1 cellular context compared by ENCODE assay signal in the genomic region with DNA sequence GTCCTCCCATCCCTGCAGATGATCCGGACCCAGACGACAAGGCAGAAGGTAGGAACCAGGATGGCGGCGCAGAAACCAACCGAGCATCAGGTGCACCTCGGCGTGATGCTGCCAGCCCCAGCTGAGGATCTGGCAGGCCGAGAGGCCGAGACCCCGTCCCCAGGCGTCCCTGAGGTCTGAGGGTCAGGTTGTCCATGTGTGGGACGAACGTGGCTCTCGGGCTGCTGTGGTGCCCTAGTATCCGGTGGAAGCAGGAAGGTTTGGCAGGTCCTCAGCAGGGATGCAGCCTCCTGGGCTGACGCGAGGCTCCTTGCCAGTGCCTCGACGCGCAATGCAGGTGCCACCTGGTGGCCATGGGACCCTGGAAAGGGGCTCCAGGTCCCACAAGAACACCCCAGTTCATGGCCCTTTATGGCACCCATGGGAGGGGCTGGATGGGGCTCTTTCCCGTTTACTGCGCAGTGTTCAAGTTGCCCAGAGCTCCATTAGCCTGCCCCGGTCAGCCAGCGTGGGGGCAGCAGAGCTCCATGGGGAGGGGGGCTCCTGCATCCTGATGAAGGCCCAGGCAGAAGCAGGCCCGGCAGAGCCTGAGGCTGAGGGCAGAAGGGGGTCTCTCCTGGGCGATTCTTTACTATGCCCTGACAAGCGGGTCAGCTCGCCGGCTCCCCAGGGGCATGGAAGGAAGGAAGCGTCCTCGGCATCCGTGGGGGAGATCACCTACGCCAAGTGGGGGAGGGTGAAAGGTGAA.
TF ChIP-seq lines count a peak whose summit lies in the region.

No MANE protein-coding gene starts in this region.

TF ChIP-seq in SK-N-SH, 30 proteins besides CTCF, POLR2A, EP300 and RAD21 (continued from another document):
- TF ChIP-seq, protein P1, sequence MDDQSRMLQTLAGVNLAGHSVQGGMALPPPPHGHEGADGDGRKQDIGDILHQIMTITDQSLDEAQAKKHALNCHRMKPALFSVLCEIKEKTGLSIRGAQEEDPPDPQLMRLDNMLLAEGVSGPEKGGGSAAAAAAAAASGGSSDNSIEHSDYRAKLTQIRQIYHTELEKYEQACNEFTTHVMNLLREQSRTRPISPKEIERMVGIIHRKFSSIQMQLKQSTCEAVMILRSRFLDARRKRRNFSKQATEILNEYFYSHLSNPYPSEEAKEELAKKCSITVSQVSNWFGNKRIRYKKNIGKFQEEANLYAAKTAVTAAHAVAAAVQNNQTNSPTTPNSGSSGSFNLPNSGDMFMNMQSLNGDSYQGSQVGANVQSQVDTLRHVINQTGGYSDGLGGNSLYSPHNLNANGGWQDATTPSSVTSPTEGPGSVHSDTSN (IDR thresholded peaks at IDR 0.05), result no peak
- TF ChIP-seq GATA2 (CRISPR knock-in tag; IDR thresholded peaks at IDR 0.05) (no peak), JUND (IDR thresholded peaks at IDR 0.05) (no peak), NFIC (IDR thresholded peaks at IDR 0.05; ENCODE audit: borderline replicate concordance) (no peak), RCOR1 (IDR thresholded peaks at IDR 0.05; ENCODE audit: low read length) (no peak), RXRA (IDR thresholded peaks at IDR 0.05; ENCODE audit: borderline replicate concordance, low read depth) (no peak)
TF ChIP-seq in SK-N-SH: peak in this region for 0.
